9 cellular contexts compared by ENCODE assay signal in genomic region chr6:6851059-6851658, GRCh38.
DNase-seq lines count a peak whose midpoint lies in the region; ATAC-seq and TF ChIP-seq lines count a peak whose summit lies in the region.
"Had no signal": no experiment of that assay in that cellular context is flagged by ENCODE, and none has a peak within 500 bp of the region (broad histone marks: within the 10 kb centered on the region; RNA-seq: fewer than 3 reads in every experiment).

No MANE protein-coding gene starts in this region.

- H3K27me3 ChIP-seq in upper lobe of left lung: no peaks in the 10 kb centered on the region

- TF ChIP-seq CTCF in WTC11 (IDR thresholded peaks at IDR 0.05): no peak
- TF ChIP-seq CTCF in upper lobe of left lung (IDR thresholded peaks at IDR 0.05): no peak

- peaks cover 2% of the 10 kb centered on the region for H3K4me1 Mint-ChIP-seq in WTC11

- DNase-seq in SIG-M5 treated with dmso at 0.1 percent for 504 hours (lab: John Stamatoyannopoulos, UW; ENCODE audit: unreplicated experiment) (peak; percentile 6), SIG-M5 (lab: John Stamatoyannopoulos, UW) (no peak), WTC11 (ENCODE audit: low spot score) (no peak), iris pigment epithelial cell (ENCODE audit: low read depth) (peak; percentile 97), upper lobe of left lung (peak in 1 of 2 donors; percentile 34), putamen (ENCODE audit: low spot score) (no peak)
- DNase-seq: CD4-positive, CD25-positive, alpha-beta regulatory T cell had no signal

- TF ChIP-seq EP300 in upper lobe of left lung (IDR thresholded peaks at IDR 0.05): no peak

- CTCF ChIA-PET in WTC11 (lab: Charles Lee): interaction anchor here (0.9 to 1.0 kb wide), 2 partner anchors 155 to 177 kb away, joined by 3 read pairs; no protein-coding TSS in a partner anchor

- peaks cover 0 to under 1% (median 0%) of the 10 kb centered on the region in 4 donors for H3K9me3 ChIP-seq in upper lobe of left lung

- H3K27ac ChIP-seq in upper lobe of left lung: peak overlapping the region in 3 of 4 donors; percentile 9 to 34 (median 16)

- TF ChIP-seq POLR2A in upper lobe of left lung (IDR thresholded peaks at IDR 0.05): peak in 1 of 4 donors; percentile 31

- peaks cover 9% of the 10 kb centered on the region for H3K9me3 Mint-ChIP-seq in WTC11

- H3K27ac Mint-ChIP-seq in WTC11: no peak overlapping the region
- H3K27ac Mint-ChIP-seq: CD4-positive, CD25-positive, alpha-beta regulatory T cell had no signal

- no peak overlapping the region for H3K4me3 Mint-ChIP-seq in WTC11
- H3K4me3 Mint-ChIP-seq: CD4-positive, CD25-positive, alpha-beta regulatory T cell had no signal

- POLR2A ChIA-PET in WTC11 (lab: Charles Lee): no interaction called here

- H3K4me1 ChIP-seq in upper lobe of left lung: peaks cover 1 to 5% (median 4%) of the 10 kb centered on the region in 4 donors

- H3K36me3 Mint-ChIP-seq in WTC11: no peaks in the 10 kb centered on the region
- H3K36me3 Mint-ChIP-seq: CD4-positive, CD25-positive, alpha-beta regulatory T cell had no signal

- H3K36me3 ChIP-seq in upper lobe of left lung: no peaks in the 10 kb centered on the region

- no peaks in the 10 kb centered on the region for H3K27me3 Mint-ChIP-seq in WTC11 (ENCODE audit: low read depth)
- H3K27me3 Mint-ChIP-seq: CD4-positive, CD25-positive, alpha-beta regulatory T cell had no signal

- 51 to 80% methylated on average over 6 of the region's 6 CpGs for WGBS in upper lobe of left lung, 2 donors

- ATAC-seq in WTC11 (peak; percentile 60), upper lobe of left lung (ENCODE audit: low FRiP score in 2 of 2) (peak; percentile 90 to 95), GM19328 (IDR thresholded peaks at IDR 0.05; ENCODE audit: unreplicated experiment) (no peak), GM21423 (IDR thresholded peaks at IDR 0.05; ENCODE audit: unreplicated experiment) (no peak)

- no peak overlapping the region for H3K4me3 ChIP-seq in upper lobe of left lung

TF ChIP-seq in WTC11, 78 proteins besides CTCF, POLR2A, EP300 and RAD21:
- no peak for TF ChIP-seq CDX4 (CRISPR knock-in tag; IDR thresholded peaks at IDR 0.05; ENCODE audit: borderline replicate concordance)
- peak; percentile 67 for TF ChIP-seq USF2 (CRISPR knock-in tag; IDR thresholded peaks at IDR 0.05)
- TF ChIP-seq ZNF425 (CRISPR knock-in tag; conservative IDR thresholded peaks at IDR 0.05): no peak
- TF ChIP-seq, protein P1, sequence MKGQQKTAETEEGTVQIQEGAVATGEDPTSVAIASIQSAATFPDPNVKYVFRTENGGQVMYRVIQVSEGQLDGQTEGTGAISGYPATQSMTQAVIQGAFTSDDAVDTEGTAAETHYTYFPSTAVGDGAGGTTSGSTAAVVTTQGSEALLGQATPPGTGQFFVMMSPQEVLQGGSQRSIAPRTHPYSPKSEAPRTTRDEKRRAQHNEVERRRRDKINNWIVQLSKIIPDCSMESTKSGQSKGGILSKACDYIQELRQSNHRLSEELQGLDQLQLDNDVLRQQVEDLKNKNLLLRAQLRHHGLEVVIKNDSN (CRISPR knock-in tag; IDR thresholded peaks at IDR 0.05): peak; percentile 37; the same call in 1 of the 2 replicates
- TF ChIP-seq, protein P2, sequence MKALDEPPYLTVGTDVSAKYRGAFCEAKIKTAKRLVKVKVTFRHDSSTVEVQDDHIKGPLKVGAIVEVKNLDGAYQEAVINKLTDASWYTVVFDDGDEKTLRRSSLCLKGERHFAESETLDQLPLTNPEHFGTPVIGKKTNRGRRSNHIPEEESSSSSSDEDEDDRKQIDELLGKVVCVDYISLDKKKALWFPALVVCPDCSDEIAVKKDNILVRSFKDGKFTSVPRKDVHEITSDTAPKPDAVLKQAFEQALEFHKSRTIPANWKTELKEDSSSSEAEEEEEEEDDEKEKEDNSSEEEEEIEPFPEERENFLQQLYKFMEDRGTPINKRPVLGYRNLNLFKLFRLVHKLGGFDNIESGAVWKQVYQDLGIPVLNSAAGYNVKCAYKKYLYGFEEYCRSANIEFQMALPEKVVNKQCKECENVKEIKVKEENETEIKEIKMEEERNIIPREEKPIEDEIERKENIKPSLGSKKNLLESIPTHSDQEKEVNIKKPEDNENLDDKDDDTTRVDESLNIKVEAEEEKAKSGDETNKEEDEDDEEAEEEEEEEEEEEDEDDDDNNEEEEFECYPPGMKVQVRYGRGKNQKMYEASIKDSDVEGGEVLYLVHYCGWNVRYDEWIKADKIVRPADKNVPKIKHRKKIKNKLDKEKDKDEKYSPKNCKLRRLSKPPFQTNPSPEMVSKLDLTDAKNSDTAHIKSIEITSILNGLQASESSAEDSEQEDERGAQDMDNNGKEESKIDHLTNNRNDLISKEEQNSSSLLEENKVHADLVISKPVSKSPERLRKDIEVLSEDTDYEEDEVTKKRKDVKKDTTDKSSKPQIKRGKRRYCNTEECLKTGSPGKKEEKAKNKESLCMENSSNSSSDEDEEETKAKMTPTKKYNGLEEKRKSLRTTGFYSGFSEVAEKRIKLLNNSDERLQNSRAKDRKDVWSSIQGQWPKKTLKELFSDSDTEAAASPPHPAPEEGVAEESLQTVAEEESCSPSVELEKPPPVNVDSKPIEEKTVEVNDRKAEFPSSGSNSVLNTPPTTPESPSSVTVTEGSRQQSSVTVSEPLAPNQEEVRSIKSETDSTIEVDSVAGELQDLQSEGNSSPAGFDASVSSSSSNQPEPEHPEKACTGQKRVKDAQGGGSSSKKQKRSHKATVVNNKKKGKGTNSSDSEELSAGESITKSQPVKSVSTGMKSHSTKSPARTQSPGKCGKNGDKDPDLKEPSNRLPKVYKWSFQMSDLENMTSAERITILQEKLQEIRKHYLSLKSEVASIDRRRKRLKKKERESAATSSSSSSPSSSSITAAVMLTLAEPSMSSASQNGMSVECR (CRISPR knock-in tag; IDR thresholded peaks at IDR 0.05; ENCODE audit: borderline replicate concordance): no peak
- no peak for TF ChIP-seq FOXJ3 (CRISPR knock-in tag; IDR thresholded peaks at IDR 0.05; ENCODE audit: borderline replicate concordance)

Comparison
In these comparisons a context has a peak if more than half of its experiments do, and no peak if none do; other contexts are left out.
1. DNase-seq: peak in SIG-M5 treated with dmso at 0.1 percent for 504 hours (single experiment) and iris pigment epithelial cell (single experiment); none in SIG-M5 (single experiment), WTC11 (single experiment) and putamen (single experiment).
2. ATAC-seq: peak in WTC11 (single experiment) and upper lobe of left lung (2 of 2); none in GM19328 (single experiment) and GM21423 (single experiment).